17 cellular contexts compared by ENCODE assay signal in genomic region chr2:120264995-120265394, GRCh38. TPM values are rescaled to one million over a fixed set of nuclear protein-coding genes. Genes with fewer than 3 reads are reported as not detected.
A peak's percentile ranks its signal among the peaks of the same experiment; 100 is the strongest.
DNase-seq lines count a peak whose midpoint lies in the region; ATAC-seq and TF ChIP-seq lines count a peak whose summit lies in the region.
"Had no signal": no experiment of that assay in that cellular context is flagged by ENCODE, and none has a peak within 500 bp of the region (broad histone marks: within the 10 kb centered on the region; RNA-seq: fewer than 3 reads in every experiment).

No MANE protein-coding gene starts in this region.

- H3K4me1 Mint-ChIP-seq in activated T-cell treated with anti-CD3 and anti-CD28 coated beads, Interleukin-2, amount 50 U/mL, for 72 hours (ENCODE audit: low read depth) = peaks cover 36% of the 10 kb centered on the region
- peaks cover 17% of the 10 kb centered on the region for H3K4me1 Mint-ChIP-seq in activated T-cell treated with anti-CD3 and anti-CD28 coated beads, Interleukin-2, amount 50 U/mL, for 4 hours (ENCODE audit: low read depth)
- H3K4me1 Mint-ChIP-seq in central memory CD8-positive, alpha-beta T cell = peaks cover 18% of the 10 kb centered on the region
- H3K4me1 Mint-ChIP-seq in stimulated activated naive B cell treated with anti-CD40 and anti-IgM and Interleukin-4, amounts not matched to agents 10 μg/mL and 1 μg/mL and 100 μg/mL, for 72 hours = peaks cover 22 to 41% of the 10 kb centered on the region in 2 donors
- H3K4me1 Mint-ChIP-seq in activated T-cell treated with anti-CD3 and anti-CD28 coated beads, Interleukin-2, amount 50 U/mL, for 24 hours (ENCODE audit: low read depth) = peaks cover 45% of the 10 kb centered on the region

- peak overlapping the region; percentile 36 for H3K27ac Mint-ChIP-seq in activated T-cell treated with anti-CD3 and anti-CD28 coated beads, Interleukin-2, amount 50 U/mL, for 72 hours
- H3K27ac Mint-ChIP-seq in central memory CD8-positive, alpha-beta T cell (ENCODE audit: low read depth) = no peak overlapping the region
- H3K27ac Mint-ChIP-seq in stimulated activated naive B cell treated with anti-CD40 and anti-IgM and Interleukin-4, amounts not matched to agents 10 μg/mL and 1 μg/mL and 100 μg/mL, for 72 hours = no peak overlapping the region
- H3K27ac Mint-ChIP-seq in activated T-cell treated with anti-CD3 and anti-CD28 coated beads, Interleukin-2, amount 50 U/mL, for 24 hours = no peak overlapping the region

- WGBS in prostate gland = 68% methylated on average over 12 of the region's 12 CpGs

- H3K4me3 Mint-ChIP-seq in activated T-cell treated with anti-CD3 and anti-CD28 coated beads, Interleukin-2, amount 50 U/mL, for 72 hours = peak overlapping the region in 1 of 2 donors; percentile 15
- no peak overlapping the region for H3K4me3 Mint-ChIP-seq in activated T-cell treated with anti-CD3 and anti-CD28 coated beads, Interleukin-2, amount 50 U/mL, for 4 hours
- no peak overlapping the region for H3K4me3 Mint-ChIP-seq in central memory CD8-positive, alpha-beta T cell
- peak overlapping the region; percentile 55 to 71 for H3K4me3 Mint-ChIP-seq in stimulated activated naive B cell treated with anti-CD40 and anti-IgM and Interleukin-4, amounts not matched to agents 10 μg/mL and 1 μg/mL and 100 μg/mL, for 72 hours
- H3K4me3 Mint-ChIP-seq in activated T-cell treated with anti-CD3 and anti-CD28 coated beads, Interleukin-2, amount 50 U/mL, for 24 hours = no peak overlapping the region
- H3K4me3 Mint-ChIP-seq: neural crest cell had no signal

- peaks cover 0 to 6% of the 10 kb centered on the region in 2 donors for H3K9me3 Mint-ChIP-seq in activated T-cell treated with anti-CD3 and anti-CD28 coated beads, Interleukin-2, amount 50 U/mL, for 72 hours
- peaks cover 4% of the 10 kb centered on the region for H3K9me3 Mint-ChIP-seq in activated T-cell treated with anti-CD3 and anti-CD28 coated beads, Interleukin-2, amount 50 U/mL, for 4 hours
- no peaks in the 10 kb centered on the region for H3K9me3 Mint-ChIP-seq in central memory CD8-positive, alpha-beta T cell
- peaks cover 7% of the 10 kb centered on the region in 2 donors for H3K9me3 Mint-ChIP-seq in stimulated activated naive B cell treated with anti-CD40 and anti-IgM and Interleukin-4, amounts not matched to agents 10 μg/mL and 1 μg/mL and 100 μg/mL, for 72 hours
- peaks cover 4% of the 10 kb centered on the region for H3K9me3 Mint-ChIP-seq in activated T-cell treated with anti-CD3 and anti-CD28 coated beads, Interleukin-2, amount 50 U/mL, for 24 hours

- no peak for ATAC-seq in activated T-cell treated with anti-CD3 and anti-CD28 coated beads, Interleukin-2, amount 50 U/mL, for 72 hours (replicated peaks in 1 of 2)
- ATAC-seq in activated T-cell treated with anti-CD3 and anti-CD28 coated beads, Interleukin-2, amount 50 U/mL, for 4 hours = no peak
- peak; percentile 34 for ATAC-seq in HG03039 (IDR thresholded peaks at IDR 0.05; ENCODE audit: unreplicated experiment)
- peak; percentile 14 for ATAC-seq in central memory CD8-positive, alpha-beta T cell (replicated peaks; ENCODE audit: extremely low read depth, poor library complexity, severe bottlenecking)
- peak; percentile 47 to 56 for ATAC-seq in stimulated activated naive B cell treated with anti-CD40 and anti-IgM and Interleukin-4, amounts not matched to agents 10 μg/mL and 1 μg/mL and 100 μg/mL, for 72 hours (replicated peaks)
- ATAC-seq: PC-3 had no signal

- no peaks in the 10 kb centered on the region for H3K9me3 ChIP-seq in prostate gland
- H3K9me3 ChIP-seq: vagina had no signal

- intact Hi-C loops in prostate gland (cut with DNase I) = no loop called here

- peaks cover 7 to 11% of the 10 kb centered on the region in 2 donors for H3K36me3 Mint-ChIP-seq in activated T-cell treated with anti-CD3 and anti-CD28 coated beads, Interleukin-2, amount 50 U/mL, for 72 hours (ENCODE audit: insufficient read depth in 2 of 2)
- peaks cover 8% of the 10 kb centered on the region for H3K36me3 Mint-ChIP-seq in activated T-cell treated with anti-CD3 and anti-CD28 coated beads, Interleukin-2, amount 50 U/mL, for 4 hours (ENCODE audit: insufficient read depth)
- H3K36me3 Mint-ChIP-seq in central memory CD8-positive, alpha-beta T cell (ENCODE audit: insufficient read depth) = no peaks in the 10 kb centered on the region
- H3K36me3 Mint-ChIP-seq in stimulated activated naive B cell treated with anti-CD40 and anti-IgM and Interleukin-4, amounts not matched to agents 10 μg/mL and 1 μg/mL and 100 μg/mL, for 72 hours = peaks cover 30 to 42% of the 10 kb centered on the region in 2 donors
- peaks cover 28% of the 10 kb centered on the region for H3K36me3 Mint-ChIP-seq in activated T-cell treated with anti-CD3 and anti-CD28 coated beads, Interleukin-2, amount 50 U/mL, for 24 hours (ENCODE audit: low read depth)

- no peak overlapping the region for H3K27ac ChIP-seq in prostate gland
- H3K27ac ChIP-seq: vagina had no signal

- no peak for TF ChIP-seq POLR2A in prostate gland (IDR thresholded peaks at IDR 0.05)

- no peak overlapping the region for H3K4me3 ChIP-seq in prostate gland
- H3K4me3 ChIP-seq: skin epidermis, vagina had no signal

- no peaks in the 10 kb centered on the region for H3K36me3 ChIP-seq in prostate gland
- H3K36me3 ChIP-seq: vagina had no signal

- no peaks in the 10 kb centered on the region for H3K27me3 Mint-ChIP-seq in activated T-cell treated with anti-CD3 and anti-CD28 coated beads, Interleukin-2, amount 50 U/mL, for 72 hours (ENCODE audit: low read depth)
- H3K27me3 Mint-ChIP-seq in activated T-cell treated with anti-CD3 and anti-CD28 coated beads, Interleukin-2, amount 50 U/mL, for 4 hours (ENCODE audit: low read depth) = no peaks in the 10 kb centered on the region
- H3K27me3 Mint-ChIP-seq in central memory CD8-positive, alpha-beta T cell = no peaks in the 10 kb centered on the region
- H3K27me3 Mint-ChIP-seq in stimulated activated naive B cell treated with anti-CD40 and anti-IgM and Interleukin-4, amounts not matched to agents 10 μg/mL and 1 μg/mL and 100 μg/mL, for 72 hours = no peaks in the 10 kb centered on the region
- no peaks in the 10 kb centered on the region for H3K27me3 Mint-ChIP-seq in activated T-cell treated with anti-CD3 and anti-CD28 coated beads, Interleukin-2, amount 50 U/mL, for 24 hours

- TF ChIP-seq CTCF in prostate gland (IDR thresholded peaks at IDR 0.05) = no peak

- DNase-seq in activated T-cell treated with anti-CD3 and anti-CD28 coated beads, Interleukin-2, amount 50 U/mL, for 72 hours = no peak
- DNase-seq in activated T-cell treated with anti-CD3 and anti-CD28 coated beads, Interleukin-2, amount 50 U/mL, for 4 hours = no peak
- no peak for DNase-seq in central memory CD8-positive, alpha-beta T cell (ENCODE audit: low spot score in 2 of 2)
- no peak for DNase-seq in stimulated activated naive B cell treated with anti-CD40 and anti-IgM and Interleukin-4, amounts not matched to agents 10 μg/mL and 1 μg/mL and 100 μg/mL, for 72 hours
- DNase-seq in activated T-cell treated with anti-CD3 and anti-CD28 coated beads, Interleukin-2, amount 50 U/mL, for 24 hours = no peak
- no peak for DNase-seq in activated CD4-positive, CD25-positive, alpha-beta regulatory T cell (lab: John Stamatoyannopoulos, UW)
- no peak for DNase-seq in prostate gland (ENCODE audit: low spot score)
- DNase-seq: ACHN, amygdala, KBM-7, kidney glomerular epithelial cell, NCI-H2171, PC-3 had no signal

- no peaks in the 10 kb centered on the region for H3K4me1 ChIP-seq in prostate gland (replicated peaks)

- no peaks in the 10 kb centered on the region for H3K27me3 ChIP-seq in prostate gland (replicated peaks; ENCODE audit: insufficient read depth)
- H3K27me3 ChIP-seq: vagina had no signal

RNA-seq across cellular contexts. Expression of gene RALB, which starts 12.3 kb away (rescaled TPM):
- 10 to 100 TPM; 52.9 to 53.1 TPM for total RNA-seq in activated T-cell treated with anti-CD3 and anti-CD28 coated beads, Interleukin-2, amount 50 U/mL, for 72 hours
- total RNA-seq in activated T-cell treated with anti-CD3 and anti-CD28 coated beads, Interleukin-2, amount 50 U/mL, for 4 hours = 10 to 100 TPM in 2 of 3 donors, 1 to 10 TPM in 1; 9.2 to 17.5 (median 13.0) TPM
- 100 to 1,000 TPM in 1 of 2 donors, 10 to 100 TPM in 1; 92.6 to 132 TPM for total RNA-seq in prostate gland

RNA-seq across cellular contexts. Expression of gene TMEM185B, which starts 41.8 kb away (rescaled TPM):
- total RNA-seq in activated T-cell treated with anti-CD3 and anti-CD28 coated beads, Interleukin-2, amount 50 U/mL, for 72 hours = 10 to 100 TPM; 20.9 to 21.1 TPM
- 10 to 100 TPM; 35.0 to 38.4 (median 36.3) TPM for total RNA-seq in activated T-cell treated with anti-CD3 and anti-CD28 coated beads, Interleukin-2, amount 50 U/mL, for 4 hours
- total RNA-seq in prostate gland = 10 to 100 TPM; 53.7 to 72.3 TPM

Comparison
In these comparisons a context has a peak if more than half of its experiments do, and no peak if none do; other contexts are left out.
1. ATAC-seq: peak in HG03039 (single experiment), central memory CD8-positive, alpha-beta T cell (single experiment) and stimulated activated naive B cell treated with anti-CD40 and anti-IgM and Interleukin-4, amounts not matched to agents 10 μg/mL and 1 μg/mL and 100 μg/mL, for 72 hours (2 of 2); none in activated T-cell treated with anti-CD3 and anti-CD28 coated beads, Interleukin-2, amount 50 U/mL, for 72 hours (0 of 2) and activated T-cell treated with anti-CD3 and anti-CD28 coated beads, Interleukin-2, amount 50 U/mL, for 4 hours (0 of 2).
2. H3K4me3 Mint-ChIP-seq: peak in stimulated activated naive B cell treated with anti-CD40 and anti-IgM and Interleukin-4, amounts not matched to agents 10 μg/mL and 1 μg/mL and 100 μg/mL, for 72 hours (2 of 2); none in activated T-cell treated with anti-CD3 and anti-CD28 coated beads, Interleukin-2, amount 50 U/mL, for 4 hours (single experiment), central memory CD8-positive, alpha-beta T cell (single experiment) and activated T-cell treated with anti-CD3 and anti-CD28 coated beads, Interleukin-2, amount 50 U/mL, for 24 hours (single experiment).